Comparison of ENCODE assay signal across 8 cellular contexts in genomic region chr1:119646521-119647227, GRCh38. TPM values are rescaled to one million over a fixed set of nuclear protein-coding genes. Genes with fewer than 3 reads are reported as not detected.
DNase-seq lines count a peak whose midpoint lies in the region; ATAC-seq and TF ChIP-seq lines count a peak whose summit lies in the region.

No MANE protein-coding gene starts in this region.

- intact Hi-C loops in activated CD4-positive, alpha-beta T cell treated with anti-CD3 and anti-CD28 coated beads, Interleukin-2, amount 10 ng/mL, durations not matched to agents 24 days and 14 days (cut with micrococcal nuclease), result loop anchor here (5.0 kb wide), 2 partner anchors 34 to 1509 kb away; no protein-coding TSS in a partner anchor
- intact Hi-C loops in sciatic nerve (cut with DNase I), result no loop called here

- H3K27ac Mint-ChIP-seq in activated CD4-positive, alpha-beta T cell treated with anti-CD3 and anti-CD28 coated beads, Interleukin-2, amount 10 ng/mL, durations not matched to agents 24 days and 14 days, result peak overlapping the region; percentile 23
- H3K27ac Mint-ChIP-seq in activated naive CD8-positive, alpha-beta T cell treated with anti-CD3 and anti-CD28 coated beads for 36 hours, result no peak overlapping the region

- no peaks in the 10 kb centered on the region for H3K27me3 ChIP-seq in thoracic aorta (replicated peaks; ENCODE audit: insufficient read depth)

- H3K27me3 Mint-ChIP-seq in activated CD4-positive, alpha-beta T cell treated with anti-CD3 and anti-CD28 coated beads, Interleukin-2, amount 10 ng/mL, durations not matched to agents 24 days and 14 days, result peaks cover 76% of the 10 kb centered on the region
- H3K27me3 Mint-ChIP-seq in activated naive CD8-positive, alpha-beta T cell treated with anti-CD3 and anti-CD28 coated beads for 36 hours, result peaks cover 92% of the 10 kb centered on the region

- peaks cover 21% of the 10 kb centered on the region for H3K9me3 Mint-ChIP-seq in activated CD4-positive, alpha-beta T cell treated with anti-CD3 and anti-CD28 coated beads, Interleukin-2, amount 10 ng/mL, durations not matched to agents 24 days and 14 days
- peaks cover under 1% of the 10 kb centered on the region for H3K9me3 Mint-ChIP-seq in activated naive CD8-positive, alpha-beta T cell treated with anti-CD3 and anti-CD28 coated beads for 36 hours

- TF ChIP-seq CTCF in thoracic aorta (IDR thresholded peaks at IDR 0.05), result no peak

- no peaks in the 10 kb centered on the region for H3K9me3 ChIP-seq in thoracic aorta

- peak overlapping the region; percentile 88 for H3K4me3 Mint-ChIP-seq in activated CD4-positive, alpha-beta T cell treated with anti-CD3 and anti-CD28 coated beads, Interleukin-2, amount 10 ng/mL, durations not matched to agents 24 days and 14 days
- H3K4me3 Mint-ChIP-seq in activated naive CD8-positive, alpha-beta T cell treated with anti-CD3 and anti-CD28 coated beads for 36 hours, result peak overlapping the region; percentile 83

- no peak overlapping the region for H3K27ac ChIP-seq in thoracic aorta

- peaks cover 29% of the 10 kb centered on the region for H3K4me1 Mint-ChIP-seq in activated CD4-positive, alpha-beta T cell treated with anti-CD3 and anti-CD28 coated beads, Interleukin-2, amount 10 ng/mL, durations not matched to agents 24 days and 14 days
- H3K4me1 Mint-ChIP-seq in activated naive CD8-positive, alpha-beta T cell treated with anti-CD3 and anti-CD28 coated beads for 36 hours, result peaks cover 28% of the 10 kb centered on the region

- peak overlapping the region; percentile 97 for H3K4me3 ChIP-seq in thoracic aorta

- H3K4me1 ChIP-seq in thoracic aorta (ENCODE audit: control insufficient read depth in 1 of 2, low read depth in 2 of 2), result peaks cover 8 to 21% of the 10 kb centered on the region in 2 donors

- no peaks in the 10 kb centered on the region for H3K36me3 ChIP-seq in thoracic aorta

- DNase-seq in activated CD4-positive, alpha-beta T cell treated with anti-CD3 and anti-CD28 coated beads, Interleukin-2, amount 10 ng/mL, durations not matched to agents 24 days and 14 days, result no peak
- DNase-seq in activated CD4-positive, alpha-beta T cell treated with anti-CD3 and anti-CD28 coated beads for 1 hour, result no peak
- no peak for DNase-seq in activated naive CD8-positive, alpha-beta T cell treated with anti-CD3 and anti-CD28 coated beads for 36 hours
- peak; percentile 75 for DNase-seq in islet precursor cell
- no peak for DNase-seq in thoracic aorta (ENCODE audit: low spot score)
- DNase-seq in sciatic nerve (ENCODE audit: low spot score), result no peak
- DNase-seq in DMS153 (lab: John Stamatoyannopoulos, UW), result no peak

- ATAC-seq in thoracic aorta (ENCODE audit: insufficient number of reproducible peaks, low FRiP score, low read depth) (no peak), GM19324 (IDR thresholded peaks at IDR 0.05; ENCODE audit: low FRiP score, unreplicated experiment) (no peak), sciatic nerve (no peak)

- H3K36me3 Mint-ChIP-seq in activated CD4-positive, alpha-beta T cell treated with anti-CD3 and anti-CD28 coated beads, Interleukin-2, amount 10 ng/mL, durations not matched to agents 24 days and 14 days (ENCODE audit: low read depth), result no peaks in the 10 kb centered on the region
- H3K36me3 Mint-ChIP-seq in activated naive CD8-positive, alpha-beta T cell treated with anti-CD3 and anti-CD28 coated beads for 36 hours, result peaks cover 3% of the 10 kb centered on the region

RNA-seq across cellular contexts. Expression of gene ZNF697, which starts 1.4 kb away (rescaled TPM):
- total RNA-seq in activated CD4-positive, alpha-beta T cell treated with anti-CD3 and anti-CD28 coated beads, Interleukin-2, amount 10 ng/mL, durations not matched to agents 24 days and 14 days, result 4.5 and 4.8 TPM in 2 replicates
- total RNA-seq in activated naive CD8-positive, alpha-beta T cell treated with anti-CD3 and anti-CD28 coated beads for 36 hours, result 1 to 10 TPM in 1 of 2 experiments, under 1 TPM in 1; 0.91 to 1.1 TPM
- total RNA-seq in thoracic aorta (1 to 10 TPM in 1 of 2 donors, under 1 TPM in 1; 0.95 to 4.1 TPM), sciatic nerve (4.9 TPM)
